29 cellular contexts compared by ENCODE assay signal in genomic region chr5:131450941-131451340, GRCh38.
"Had no signal": no experiment of that assay in that cellular context is flagged by ENCODE, and none has a peak within 500 bp of the region (broad histone marks: within the 10 kb centered on the region; RNA-seq: fewer than 3 reads in every experiment).

No MANE protein-coding gene starts in this region.

- H3K27me3 Mint-ChIP-seq: activated CD4-positive, alpha-beta memory T cell treated with anti-CD3 and anti-CD28 coated beads for 36 hours; activated CD4-positive, alpha-beta T cell treated with anti-CD3 and anti-CD28 coated beads, Interleukin-2, amount 10 ng/mL, durations not matched to agents 24 days and 14 days; activated naive CD8-positive, alpha-beta T cell treated with anti-CD3 and anti-CD28 coated beads, Interleukin-2, amount 50 U/mL, for 24 hours; naive B cell had no signal

- DNase-seq: activated CD4-positive, alpha-beta memory T cell treated with anti-CD3 and anti-CD28 coated beads for 36 hours; activated CD4-positive, alpha-beta T cell treated with anti-CD3 and anti-CD28 coated beads, Interleukin-2, amount 10 ng/mL, durations not matched to agents 24 days and 14 days; activated effector memory CD4-positive, alpha-beta T cell treated with Interleukin-2 at 50 U/mL for 16 hours; activated naive CD4-positive, alpha-beta T cell treated with Interleukin-2 at 50 U/mL for 16 hours; activated naive CD8-positive, alpha-beta T cell treated with anti-CD3 and anti-CD28 coated beads, Interleukin-2, amount 50 U/mL, for 24 hours; activated T-cell treated with anti-CD3 and anti-CD28 coated beads, Interleukin-2, amount 50 U/mL, for 72 hours; amygdala; caudate nucleus; cortex of kidney; foreskin fibroblast; heart left ventricle; hypothalamus; immature natural killer cell; kidney; left colon; mammary epithelial cell; naive B cell; stimulated activated CD4-positive, alpha-beta T cell treated with anti-CD3 and anti-CD28 coated beads, Interleukin-15, amount 100 ng/mL, for 24 hours; stimulated activated CD4-positive, alpha-beta T cell treated with anti-CD3 and anti-CD28 coated beads, Interleukin-2, amount 100 ng/mL, for 24 hours; stimulated activated naive CD4-positive, alpha-beta T cell; T-helper 9 cell; tibial artery; upper lobe of right lung; WERI-Rb-1 had no signal

- H3K9me3 Mint-ChIP-seq: activated CD4-positive, alpha-beta memory T cell treated with anti-CD3 and anti-CD28 coated beads for 36 hours; activated CD4-positive, alpha-beta T cell treated with anti-CD3 and anti-CD28 coated beads, Interleukin-2, amount 10 ng/mL, durations not matched to agents 24 days and 14 days; activated naive CD8-positive, alpha-beta T cell treated with anti-CD3 and anti-CD28 coated beads, Interleukin-2, amount 50 U/mL, for 24 hours; activated T-cell treated with anti-CD3 and anti-CD28 coated beads, Interleukin-2, amount 50 U/mL, for 72 hours; naive B cell; T-helper 1 cell treated with Interleukin-12 subunit alpha and Interleukin-12 subunit beta and Interleukin-4 antibody, amounts not matched to agents 30 μg/mL and 1 μg/mL, for 36 hours had no signal

- H3K4me1 ChIP-seq: heart left ventricle, right atrium auricular region, suprapubic skin, upper lobe of right lung had no signal

- H3K27ac ChIP-seq: heart left ventricle, right atrium auricular region, suprapubic skin, tibial artery, upper lobe of right lung, WERI-Rb-1 had no signal

- H3K9me3 ChIP-seq: heart left ventricle, right atrium auricular region, suprapubic skin, tibial artery, upper lobe of right lung had no signal

- H3K27ac Mint-ChIP-seq: activated CD4-positive, alpha-beta memory T cell treated with anti-CD3 and anti-CD28 coated beads for 36 hours; activated CD4-positive, alpha-beta T cell treated with anti-CD3 and anti-CD28 coated beads, Interleukin-2, amount 10 ng/mL, durations not matched to agents 24 days and 14 days; activated naive CD8-positive, alpha-beta T cell treated with anti-CD3 and anti-CD28 coated beads, Interleukin-2, amount 50 U/mL, for 24 hours; activated T-cell treated with anti-CD3 and anti-CD28 coated beads, Interleukin-2, amount 50 U/mL, for 72 hours; mesothelial cell of epicardium; T-helper 1 cell treated with Interleukin-12 subunit alpha and Interleukin-12 subunit beta and Interleukin-4 antibody, amounts not matched to agents 30 μg/mL and 1 μg/mL, for 36 hours had no signal

- H3K4me3 ChIP-seq: heart left ventricle, right atrium auricular region, suprapubic skin, tibial artery, upper lobe of right lung had no signal

- ATAC-seq: activated CD4-positive, CD25-positive, alpha-beta regulatory T cell treated with anti-CD3 and anti-CD28 coated beads, Interleukin-2, amount 50 U/mL, for 24 hours; activated naive CD8-positive, alpha-beta T cell treated with anti-CD3 and anti-CD28 coated beads, Interleukin-2, amount 50 U/mL, for 24 hours; activated T-cell treated with anti-CD3 and anti-CD28 coated beads, Interleukin-2, amount 50 U/mL, for 72 hours; heart left ventricle; left colon; upper lobe of right lung had no signal

- H3K27me3 ChIP-seq: heart left ventricle, right atrium auricular region, suprapubic skin, tibial artery, upper lobe of right lung had no signal

- H3K4me3 Mint-ChIP-seq: activated CD4-positive, alpha-beta memory T cell treated with anti-CD3 and anti-CD28 coated beads for 36 hours; activated CD4-positive, alpha-beta T cell treated with anti-CD3 and anti-CD28 coated beads, Interleukin-2, amount 10 ng/mL, durations not matched to agents 24 days and 14 days; activated naive CD8-positive, alpha-beta T cell treated with anti-CD3 and anti-CD28 coated beads, Interleukin-2, amount 50 U/mL, for 24 hours; activated T-cell treated with anti-CD3 and anti-CD28 coated beads, Interleukin-2, amount 50 U/mL, for 72 hours; immature natural killer cell; mesothelial cell of epicardium; naive B cell; T-helper 1 cell treated with Interleukin-12 subunit alpha and Interleukin-12 subunit beta and Interleukin-4 antibody, amounts not matched to agents 30 μg/mL and 1 μg/mL, for 36 hours had no signal
